2 cellular contexts compared by ENCODE assay signal in the genomic region with DNA sequence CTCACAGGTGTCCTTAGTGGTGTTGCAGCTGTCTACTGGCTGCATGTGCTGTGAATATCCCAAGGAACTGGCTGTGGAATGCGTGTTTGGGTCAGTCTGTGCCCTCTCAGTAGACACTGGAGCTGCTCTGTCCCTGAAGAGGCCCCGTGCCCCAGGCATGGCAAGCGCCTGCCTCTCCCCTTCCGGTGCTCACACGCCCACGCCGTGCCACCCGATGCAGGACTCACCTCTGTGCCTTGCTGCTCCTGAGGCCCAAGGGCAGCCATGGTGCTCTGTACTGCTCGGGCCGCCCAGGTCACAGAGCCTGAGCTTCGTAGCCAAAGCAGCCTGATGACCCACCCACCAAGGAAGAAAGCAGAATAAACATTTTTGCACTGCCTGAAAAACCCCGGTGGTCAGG.
TF ChIP-seq lines count a peak whose summit lies in the region.

No MANE protein-coding gene starts in this region.

TF ChIP-seq in GM23338, 12 proteins besides CTCF, POLR2A, EP300 and RAD21:
- TF ChIP-seq, protein P1, sequence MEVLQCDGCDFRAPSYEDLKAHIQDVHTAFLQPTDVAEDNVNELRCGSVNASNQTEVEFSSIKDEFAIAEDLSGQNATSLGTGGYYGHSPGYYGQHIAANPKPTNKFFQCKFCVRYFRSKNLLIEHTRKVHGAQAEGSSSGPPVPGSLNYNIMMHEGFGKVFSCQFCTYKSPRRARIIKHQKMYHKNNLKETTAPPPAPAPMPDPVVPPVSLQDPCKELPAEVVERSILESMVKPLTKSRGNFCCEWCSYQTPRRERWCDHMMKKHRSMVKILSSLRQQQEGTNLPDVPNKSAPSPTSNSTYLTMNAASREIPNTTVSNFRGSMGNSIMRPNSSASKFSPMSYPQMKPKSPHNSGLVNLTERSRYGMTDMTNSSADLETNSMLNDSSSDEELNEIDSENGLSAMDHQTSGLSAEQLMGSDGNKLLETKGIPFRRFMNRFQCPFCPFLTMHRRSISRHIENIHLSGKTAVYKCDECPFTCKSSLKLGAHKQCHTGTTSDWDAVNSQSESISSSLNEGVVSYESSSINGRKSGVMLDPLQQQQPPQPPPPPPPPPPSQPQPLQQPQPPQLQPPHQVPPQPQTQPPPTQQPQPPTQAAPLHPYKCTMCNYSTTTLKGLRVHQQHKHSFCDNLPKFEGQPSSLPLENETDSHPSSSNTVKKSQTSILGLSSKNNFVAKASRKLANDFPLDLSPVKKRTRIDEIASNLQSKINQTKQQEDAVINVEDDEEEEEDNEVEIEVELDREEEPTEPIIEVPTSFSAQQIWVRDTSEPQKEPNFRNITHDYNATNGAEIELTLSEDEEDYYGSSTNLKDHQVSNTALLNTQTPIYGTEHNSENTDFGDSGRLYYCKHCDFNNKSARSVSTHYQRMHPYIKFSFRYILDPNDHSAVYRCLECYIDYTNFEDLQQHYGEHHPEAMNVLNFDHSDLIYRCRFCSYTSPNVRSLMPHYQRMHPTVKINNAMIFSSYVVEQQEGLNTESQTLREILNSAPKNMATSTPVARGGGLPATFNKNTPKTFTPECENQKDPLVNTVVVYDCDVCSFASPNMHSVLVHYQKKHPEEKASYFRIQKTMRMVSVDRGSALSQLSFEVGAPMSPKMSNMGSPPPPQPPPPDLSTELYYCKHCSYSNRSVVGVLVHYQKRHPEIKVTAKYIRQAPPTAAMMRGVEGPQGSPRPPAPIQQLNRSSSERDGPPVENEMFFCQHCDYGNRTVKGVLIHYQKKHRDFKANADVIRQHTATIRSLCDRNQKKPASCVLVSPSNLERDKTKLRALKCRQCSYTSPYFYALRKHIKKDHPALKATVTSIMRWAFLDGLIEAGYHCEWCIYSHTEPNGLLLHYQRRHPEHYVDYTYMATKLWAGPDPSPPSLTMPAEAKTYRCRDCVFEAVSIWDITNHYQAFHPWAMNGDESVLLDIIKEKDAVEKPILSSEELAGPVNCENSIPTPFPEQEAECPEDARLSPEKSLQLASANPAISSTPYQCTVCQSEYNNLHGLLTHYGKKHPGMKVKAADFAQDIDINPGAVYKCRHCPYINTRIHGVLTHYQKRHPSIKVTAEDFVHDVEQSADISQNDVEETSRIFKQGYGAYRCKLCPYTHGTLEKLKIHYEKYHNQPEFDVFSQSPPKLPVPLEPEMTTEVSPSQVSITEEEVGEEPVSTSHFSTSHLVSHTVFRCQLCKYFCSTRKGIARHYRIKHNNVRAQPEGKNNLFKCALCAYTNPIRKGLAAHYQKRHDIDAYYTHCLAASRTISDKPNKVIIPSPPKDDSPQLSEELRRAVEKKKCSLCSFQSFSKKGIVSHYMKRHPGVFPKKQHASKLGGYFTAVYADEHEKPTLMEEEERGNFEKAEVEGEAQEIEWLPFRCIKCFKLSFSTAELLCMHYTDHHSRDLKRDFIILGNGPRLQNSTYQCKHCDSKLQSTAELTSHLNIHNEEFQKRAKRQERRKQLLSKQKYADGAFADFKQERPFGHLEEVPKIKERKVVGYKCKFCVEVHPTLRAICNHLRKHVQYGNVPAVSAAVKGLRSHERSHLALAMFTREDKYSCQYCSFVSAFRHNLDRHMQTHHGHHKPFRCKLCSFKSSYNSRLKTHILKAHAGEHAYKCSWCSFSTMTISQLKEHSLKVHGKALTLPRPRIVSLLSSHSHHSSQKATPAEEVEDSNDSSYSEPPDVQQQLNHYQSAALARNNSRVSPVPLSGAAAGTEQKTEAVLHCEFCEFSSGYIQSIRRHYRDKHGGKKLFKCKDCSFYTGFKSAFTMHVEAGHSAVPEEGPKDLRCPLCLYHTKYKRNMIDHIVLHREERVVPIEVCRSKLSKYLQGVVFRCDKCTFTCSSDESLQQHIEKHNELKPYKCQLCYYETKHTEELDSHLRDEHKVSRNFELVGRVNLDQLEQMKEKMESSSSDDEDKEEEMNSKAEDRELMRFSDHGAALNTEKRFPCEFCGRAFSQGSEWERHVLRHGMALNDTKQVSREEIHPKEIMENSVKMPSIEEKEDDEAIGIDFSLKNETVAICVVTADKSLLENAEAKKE (CRISPR knock-in tag; IDR thresholded peaks at IDR 0.05): no peak
- no peak for TF ChIP-seq ZNF114 (CRISPR knock-in tag; IDR thresholded peaks at IDR 0.05)
- TF ChIP-seq, protein P2, sequence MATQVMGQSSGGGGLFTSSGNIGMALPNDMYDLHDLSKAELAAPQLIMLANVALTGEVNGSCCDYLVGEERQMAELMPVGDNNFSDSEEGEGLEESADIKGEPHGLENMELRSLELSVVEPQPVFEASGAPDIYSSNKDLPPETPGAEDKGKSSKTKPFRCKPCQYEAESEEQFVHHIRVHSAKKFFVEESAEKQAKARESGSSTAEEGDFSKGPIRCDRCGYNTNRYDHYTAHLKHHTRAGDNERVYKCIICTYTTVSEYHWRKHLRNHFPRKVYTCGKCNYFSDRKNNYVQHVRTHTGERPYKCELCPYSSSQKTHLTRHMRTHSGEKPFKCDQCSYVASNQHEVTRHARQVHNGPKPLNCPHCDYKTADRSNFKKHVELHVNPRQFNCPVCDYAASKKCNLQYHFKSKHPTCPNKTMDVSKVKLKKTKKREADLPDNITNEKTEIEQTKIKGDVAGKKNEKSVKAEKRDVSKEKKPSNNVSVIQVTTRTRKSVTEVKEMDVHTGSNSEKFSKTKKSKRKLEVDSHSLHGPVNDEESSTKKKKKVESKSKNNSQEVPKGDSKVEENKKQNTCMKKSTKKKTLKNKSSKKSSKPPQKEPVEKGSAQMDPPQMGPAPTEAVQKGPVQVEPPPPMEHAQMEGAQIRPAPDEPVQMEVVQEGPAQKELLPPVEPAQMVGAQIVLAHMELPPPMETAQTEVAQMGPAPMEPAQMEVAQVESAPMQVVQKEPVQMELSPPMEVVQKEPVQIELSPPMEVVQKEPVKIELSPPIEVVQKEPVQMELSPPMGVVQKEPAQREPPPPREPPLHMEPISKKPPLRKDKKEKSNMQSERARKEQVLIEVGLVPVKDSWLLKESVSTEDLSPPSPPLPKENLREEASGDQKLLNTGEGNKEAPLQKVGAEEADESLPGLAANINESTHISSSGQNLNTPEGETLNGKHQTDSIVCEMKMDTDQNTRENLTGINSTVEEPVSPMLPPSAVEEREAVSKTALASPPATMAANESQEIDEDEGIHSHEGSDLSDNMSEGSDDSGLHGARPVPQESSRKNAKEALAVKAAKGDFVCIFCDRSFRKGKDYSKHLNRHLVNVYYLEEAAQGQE (IDR thresholded peaks at IDR 0.05; ENCODE audit: unreplicated experiment): no peak
- no peak for TF ChIP-seq EZH2phosphoT487 (IDR thresholded peaks at IDR 0.05; ENCODE audit: unreplicated experiment)
- TF ChIP-seq STAT1 (IDR thresholded peaks at IDR 0.05; ENCODE audit: unreplicated experiment): no peak
- TF ChIP-seq ETS1 (IDR thresholded peaks at IDR 0.05): no peak
- TF ChIP-seq POLR2AphosphoS5 (IDR thresholded peaks at IDR 0.05; ENCODE audit: low read depth): no peak
TF ChIP-seq in GM23338: peak in this region for 0.

TF ChIP-seq in WTC11, 78 proteins besides CTCF, POLR2A, EP300 and RAD21:
- TF ChIP-seq RELA (CRISPR knock-in tag; IDR thresholded peaks at IDR 0.05; ENCODE audit: borderline replicate concordance) (no peak), CREM (CRISPR knock-in tag; IDR thresholded peaks at IDR 0.05) (no peak), ATF1 (CRISPR knock-in tag; IDR thresholded peaks at IDR 0.05) (no peak)
- TF ChIP-seq, protein P3, sequence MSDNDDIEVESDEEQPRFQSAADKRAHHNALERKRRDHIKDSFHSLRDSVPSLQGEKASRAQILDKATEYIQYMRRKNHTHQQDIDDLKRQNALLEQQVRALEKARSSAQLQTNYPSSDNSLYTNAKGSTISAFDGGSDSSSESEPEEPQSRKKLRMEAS (CRISPR knock-in tag; IDR thresholded peaks at IDR 0.05): no peak
